ENCODE assay signal across 8 cellular contexts in genomic region chr2:24792542-24792873, GRCh38. TPM values are rescaled to one million over a fixed set of nuclear protein-coding genes. Genes with fewer than 3 reads are reported as not detected.
DNase-seq lines count a peak whose midpoint lies in the region; ATAC-seq and TF ChIP-seq lines count a peak whose summit lies in the region.

No MANE protein-coding gene starts in this region.

- H3K27ac ChIP-seq in A673 (ENCODE audit: low read depth, low read length, poor library complexity, severe bottlenecking), result peak overlapping the region; percentile 99

- no peaks in the 10 kb centered on the region for H3K27me3 Mint-ChIP-seq in MCF 10A (ENCODE audit: insufficient read depth, unreplicated experiment)

- H3K4me3 ChIP-seq in A673 (ENCODE audit: low read depth, low read length, poor library complexity, severe bottlenecking) (peak overlapping the region; percentile 92), mucosa of descending colon (peak overlapping the region; percentile 48)

- intact Hi-C loops in A673 (cut with micrococcal nuclease; ENCODE audit: unreplicated experiment), result loop anchor here (2.0 kb wide), 1 partner anchor 302 kb away; the partner anchor contains the start of gene NCOA1
- intact Hi-C loops in MCF 10A (cut with micrococcal nuclease), result loop anchor here (1.0 to 10.0 kb wide), 3 partner anchors 35 to 300 kb away; partner anchors contain the start of gene NCOA1
- intact Hi-C loops in mucosa of descending colon (cut with DNase I, micrococcal nuclease), result no loop called here

- H3K9me3 ChIP-seq in A673 (ENCODE audit: low read depth, low read length, poor library complexity, severe bottlenecking), result no peaks in the 10 kb centered on the region
- H3K9me3 ChIP-seq in mucosa of descending colon, result no peaks in the 10 kb centered on the region

- peaks cover 23% of the 10 kb centered on the region for H3K36me3 ChIP-seq in A673 (ENCODE audit: insufficient read depth, low read length, poor library complexity, severe bottlenecking)
- H3K36me3 ChIP-seq in mucosa of descending colon (ENCODE audit: low read depth), result no peaks in the 10 kb centered on the region

- peaks cover 16% of the 10 kb centered on the region for H3K36me3 Mint-ChIP-seq in MCF 10A (ENCODE audit: insufficient read depth, unreplicated experiment)

- no peaks in the 10 kb centered on the region for H3K27me3 ChIP-seq in A673 (replicated peaks; ENCODE audit: insufficient read depth, low read depth, low read length, poor library complexity)

- peak overlapping the region; percentile 95 for H3K27ac Mint-ChIP-seq in MCF 10A (ENCODE audit: low read depth, unreplicated experiment)

- H3K4me1 ChIP-seq in A673 (ENCODE audit: insufficient read depth, low read length, poor library complexity, severe bottlenecking), result peaks cover 23% of the 10 kb centered on the region
- peaks cover 7% of the 10 kb centered on the region for H3K4me1 ChIP-seq in mucosa of descending colon (ENCODE audit: low read depth)

- no peaks in the 10 kb centered on the region for H3K9me3 Mint-ChIP-seq in MCF 10A (ENCODE audit: unreplicated experiment)

- TF ChIP-seq CTCF in A673 (conservative IDR thresholded peaks at IDR 0.05; ENCODE audit: low read depth, low read length) (no peak), MCF 10A (IDR thresholded peaks at IDR 0.05; ENCODE audit: unreplicated experiment) (no peak), mucosa of descending colon (IDR thresholded peaks at IDR 0.05) (no peak)

- CTCF ChIA-PET in A673 (lab: Charles Lee), result no interaction called here
- CTCF ChIA-PET in MCF 10A (lab: Yijun Ruan, JAX), result interaction anchor here (0.5 to 3.7 kb wide), 18 partner anchors 9 to 806 kb away, joined by 3 to 17 read pairs (median 3); no protein-coding TSS in a partner anchor
- CTCF ChIA-PET in HEK293T (lab: Yijun Ruan, JAX), result interaction anchor here (0.7 kb wide), 1 partner anchor 72 kb away, joined by 3 read pairs; no protein-coding TSS in a partner anchor

- ATAC-seq in HG03196 (IDR thresholded peaks at IDR 0.05; ENCODE audit: unreplicated experiment) (peak; percentile 1), mucosa of descending colon (no peak), HG02970 (IDR thresholded peaks at IDR 0.05; ENCODE audit: low FRiP score, unreplicated experiment) (no peak)

- POLR2A ChIA-PET in A673 (lab: Charles Lee; ENCODE audit: low non-redundant PET) (interaction anchor here (0.6 kb wide), 1 partner anchor 69 kb away, joined by 4 read pairs; no protein-coding TSS in a partner anchor), MCF 10A (lab: Yijun Ruan, JAX) (interaction anchor here (0.6 to 1.8 kb wide), 14 partner anchors 13 to 716 kb away, joined by 3 to 8 read pairs (median 4); partner anchors contain the start of gene SF3B6), HEK293T (lab: Yijun Ruan, JAX) (interaction anchor here (0.8 to 1.8 kb wide), 7 partner anchors 15 to 357 kb away, joined by 3 to 7 read pairs (median 3); no protein-coding TSS in a partner anchor)

- BruUV-seq in A673 (replicated peaks; lab: Mats Ljungman, UMichigan), result TSS peak; percentile 86
- TSS peak; percentile 69 for BruUV-seq in MCF 10A (replicated peaks; lab: Mats Ljungman, UMichigan)

- H3K4me1 Mint-ChIP-seq in MCF 10A (ENCODE audit: insufficient read depth, unreplicated experiment), result peaks cover 30% of the 10 kb centered on the region

- peak overlapping the region; percentile 90 for H3K4me3 Mint-ChIP-seq in MCF 10A (ENCODE audit: unreplicated experiment)

- DNase-seq in A673 (ENCODE audit: low spot score), result no peak
- DNase-seq in MCF 10A (ENCODE audit: unreplicated experiment), result no peak
- DNase-seq in mucosa of descending colon, result no peak
- no peak for DNase-seq in HEK293T (ENCODE audit: extremely low spot score)
- no peak for DNase-seq in anterior cingulate cortex (lab: John Stamatoyannopoulos, UW)
- DNase-seq in hippocampal formation (lab: John Stamatoyannopoulos, UW), result no peak

TF ChIP-seq in HEK293T, 16 proteins besides CTCF, POLR2A, EP300 and RAD21:
- TF ChIP-seq LEF1 (IDR thresholded peaks at IDR 0.05; ENCODE audit: borderline replicate concordance) (no peak), FOXM1 (IDR thresholded peaks at IDR 0.05; ENCODE audit: borderline replicate concordance) (no peak), ELF4 (IDR thresholded peaks at IDR 0.05) (no peak), FOXA1 (IDR thresholded peaks at IDR 0.05) (no peak), HDGF (IDR thresholded peaks at IDR 0.05; ENCODE audit: borderline replicate concordance) (no peak), NFRKB (IDR thresholded peaks at IDR 0.05) (no peak), SP1 (IDR thresholded peaks at IDR 0.05) (no peak), PKNOX1 (IDR thresholded peaks at IDR 0.05) (no peak), FOXK2 (IDR thresholded peaks at IDR 0.05) (no peak)
TF ChIP-seq in HEK293T: peak in this region for 0.

RNA-seq across cellular contexts. Expression of gene PTRHD1, which starts 0.7 kb away (rescaled TPM):
- total RNA-seq in A673 (2021) (33.4 and 34.9 TPM in 2 replicates), MCF 10A (2022) (23.1 and 35.1 TPM in 2 replicates), mucosa of descending colon (10 to 100 TPM; 19.6 to 43.4 (median 41.9) TPM)

RNA-seq across cellular contexts. Expression of gene CENPO, which starts 0.7 kb away (rescaled TPM):
- total RNA-seq in A673 (2021) (61.9 and 69.4 TPM in 2 replicates), MCF 10A (2022) (10.6 and 14.9 TPM in 2 replicates), mucosa of descending colon (10 to 100 TPM in 2 of 3 donors, 1 to 10 TPM in 1; 6.0 to 15.7 (median 13.4) TPM)

Comparison
In these comparisons a context has a peak if more than half of its experiments do, and no peak if none do; other contexts are left out.
1. intact Hi-C loops: an anchor here in A673 (2.0 kb wide) and MCF 10A (1.0 to 10.0 kb wide); none called in mucosa of descending colon.